In the genomic region with DNA sequence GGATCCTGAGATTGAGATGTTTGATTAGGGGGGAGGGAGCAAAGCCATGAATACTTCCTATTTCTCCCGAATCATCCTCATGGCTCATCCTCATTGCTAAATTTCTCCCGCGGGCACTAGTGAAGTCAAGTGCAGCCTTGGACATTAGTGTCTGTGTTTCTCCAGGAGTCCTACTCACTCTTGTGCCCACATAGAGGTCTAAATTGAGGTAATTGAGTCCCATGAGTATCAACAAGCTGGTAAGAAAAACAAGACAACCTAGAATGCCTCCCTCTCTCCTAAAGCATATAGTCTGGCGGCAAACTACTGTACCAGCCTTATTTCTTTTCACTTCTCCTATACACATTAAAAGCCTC, we compare ENCODE assay signal across 8 cellular contexts. TPM values are rescaled to one million over a fixed set of nuclear protein-coding genes. Genes with fewer than 3 reads are reported as not detected.
DNase-seq lines count a peak whose midpoint lies in the region; ATAC-seq and TF ChIP-seq lines count a peak whose summit lies in the region.

No MANE protein-coding gene starts in this region.

- peak overlapping the region; percentile 78 for H3K27ac ChIP-seq in thymus (ENCODE audit: low read depth)

- H3K4me3 ChIP-seq in GM12865 (ENCODE audit: low read depth, low read length) (peak overlapping the region; percentile 85), thymus (ENCODE audit: low read length) (peak overlapping the region; percentile 86)

- no peaks in the 10 kb centered on the region for H3K9me3 ChIP-seq in thymus (ENCODE audit: control insufficient read depth)

- DNase-seq in GM12865 (ENCODE audit: low read depth) (no peak), activated B cell treated with CpG ODN at 0.5 μM for 24 hours (no peak), immature natural killer cell (no peak), erythroblast (lab: John Stamatoyannopoulos, UW) (no peak)
- no peak for DNase-seq in activated CD4-positive, CD25-positive, alpha-beta regulatory T cell (lab: John Stamatoyannopoulos, UW)

- peaks cover 17% of the 10 kb centered on the region for H3K36me3 Mint-ChIP-seq in activated B cell treated with CpG ODN at 0.5 μM for 24 hours (ENCODE audit: low read depth)
- H3K36me3 Mint-ChIP-seq in immature natural killer cell = peaks cover 0 to 5% (median 0%) of the 10 kb centered on the region in 3 donors

- intact Hi-C loops in activated B cell treated with CpG ODN at 0.5 μM for 24 hours (cut with micrococcal nuclease) = no loop called here

- no peaks in the 10 kb centered on the region for H3K36me3 ChIP-seq in thymus (ENCODE audit: control insufficient read depth, insufficient read depth)

- peaks cover 11% of the 10 kb centered on the region for H3K4me1 ChIP-seq in thymus (ENCODE audit: control insufficient read depth, insufficient read depth, low read length)

- no peaks in the 10 kb centered on the region for H3K27me3 ChIP-seq in thymus (ENCODE audit: control insufficient read depth, insufficient read depth)

- H3K27me3 Mint-ChIP-seq in activated B cell treated with CpG ODN at 0.5 μM for 24 hours = no peaks in the 10 kb centered on the region
- H3K27me3 Mint-ChIP-seq in immature natural killer cell (ENCODE audit: low read depth in 3 of 3) = peaks cover 8 to 12% (median 10%) of the 10 kb centered on the region in 3 donors

- CTCF ChIA-PET in activated B cell treated with CpG ODN at 0.5 μM for 24 hours (lab: Charles Lee) = no interaction called here

- TF ChIP-seq POLR2A in erythroblast (IDR thresholded peaks at IDR 0.05; ENCODE audit: low read length) = no peak

- POLR2A ChIA-PET in activated B cell treated with CpG ODN at 0.5 μM for 24 hours (lab: Charles Lee) = no interaction called here

- TF ChIP-seq CTCF in GM12865 (IDR thresholded peaks at IDR 0.05; ENCODE audit: insufficient read depth, low read depth, low read length, missing control alignments) (no peak), activated B cell treated with CpG ODN at 0.5 μM for 24 hours (IDR thresholded peaks at IDR 0.05) (no peak)

- H3K4me1 Mint-ChIP-seq in activated B cell treated with CpG ODN at 0.5 μM for 24 hours (peaks cover 66% of the 10 kb centered on the region), immature natural killer cell (peaks cover 37 to 56% of the 10 kb centered on the region in 2 donors)

- WGBS in thymus = under 1% methylated on average over 4 of the region's 4 CpGs

- H3K4me3 Mint-ChIP-seq in activated B cell treated with CpG ODN at 0.5 μM for 24 hours (peak overlapping the region; percentile 99), immature natural killer cell (peak overlapping the region; percentile 95 to 98 (median 96))

- ATAC-seq in HG02642 (IDR thresholded peaks at IDR 0.05; ENCODE audit: poor library complexity, unreplicated experiment) (peak; percentile 5), activated B cell treated with CpG ODN at 0.5 μM for 24 hours (ENCODE audit: low read depth) (no peak), HG03457 (IDR thresholded peaks at IDR 0.05; ENCODE audit: unreplicated experiment) (no peak)

- H3K9me3 Mint-ChIP-seq in activated B cell treated with CpG ODN at 0.5 μM for 24 hours (no peaks in the 10 kb centered on the region), immature natural killer cell (no peaks in the 10 kb centered on the region)

- H3K27ac Mint-ChIP-seq in activated B cell treated with CpG ODN at 0.5 μM for 24 hours = peak overlapping the region; percentile 94
- H3K27ac Mint-ChIP-seq in immature natural killer cell = peak overlapping the region; percentile 90 to 99 (median 96)

RNA-seq across cellular contexts. Expression of gene CENPQ, which starts 0.4 kb away (rescaled TPM):
- total RNA-seq in activated B cell treated with CpG ODN at 0.5 μM for 24 hours = 7.1 and 7.2 TPM in 2 replicates
- polyA plus RNA-seq in immature natural killer cell (1 to 10 TPM; 2.3 to 5.2 (median 2.3) TPM), thymus (9.8 TPM)

RNA-seq across cellular contexts. Expression of gene MMUT, which starts 0.5 kb away (rescaled TPM):
- total RNA-seq in activated B cell treated with CpG ODN at 0.5 μM for 24 hours = 9.3 and 11.0 TPM in 2 replicates
- polyA plus RNA-seq in immature natural killer cell = 1 to 10 TPM; 5.6 to 8.5 (median 8.2) TPM
- 14.4 TPM for polyA plus RNA-seq in thymus

RNA-seq across cellular contexts. Expression of gene GLYATL3, which starts 36.1 kb away (rescaled TPM):
- not detected in 2 replicates for total RNA-seq in activated B cell treated with CpG ODN at 0.5 μM for 24 hours
- polyA plus RNA-seq in immature natural killer cell (not detected), thymus (0.05 TPM)
